ENCODE assay signal across 10 cellular contexts in the genomic region with DNA sequence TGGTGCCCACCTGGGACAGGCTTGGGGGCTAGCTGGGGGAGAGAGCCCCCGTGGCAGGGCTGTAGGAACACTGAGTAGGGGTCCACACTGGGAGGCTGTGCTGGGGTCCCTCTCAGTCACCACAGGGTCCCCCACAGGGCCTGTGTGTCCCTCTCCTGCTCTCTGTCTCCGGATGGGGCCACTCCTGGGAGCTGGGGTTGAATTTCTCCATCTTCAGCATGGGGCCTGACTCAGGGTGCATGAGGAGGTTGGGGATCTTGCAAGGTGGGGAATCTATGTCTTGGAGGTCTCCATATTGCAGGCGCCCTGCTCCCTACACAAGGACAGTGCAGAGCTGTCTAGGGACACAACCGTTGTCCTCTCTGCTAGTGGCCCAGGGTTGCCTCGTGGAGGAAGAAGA.
"Had no signal": no experiment of that assay in that cellular context is flagged by ENCODE, and none has a peak within 500 bp of the region (broad histone marks: within the 10 kb centered on the region; RNA-seq: fewer than 3 reads in every experiment).

No MANE protein-coding gene starts in this region.

- DNase-seq: H9, HCEC 1CT, IMR-90, KG1 had no signal

- FAIRE-seq: H1, H54, HepG2, K562 had no signal

- H3K27ac ChIP-seq: HL-60 had no signal

- H2AFZ ChIP-seq: GM23338 had no signal

- H3K4me2 ChIP-seq: GM23338 had no signal

- ATAC-seq: GM23338, HepG2, K562 had no signal

- H3K4me3 ChIP-seq: GM23338, K562 had no signal
